ENCODE assay signal across 8 cellular contexts in genomic region chr5:94793113-94793815, GRCh38.
A peak's percentile ranks its signal among the peaks of the same experiment; 100 is the strongest.
DNase-seq lines count a peak whose midpoint lies in the region; ATAC-seq and TF ChIP-seq lines count a peak whose summit lies in the region.

No MANE protein-coding gene starts in this region.

- no peaks in the 10 kb centered on the region for H3K4me1 ChIP-seq in esophagus squamous epithelium

- TF ChIP-seq CTCF in fibroblast of villous mesenchyme (IDR thresholded peaks at IDR 0.05; ENCODE audit: insufficient read depth, low read depth, low read length) (no peak), esophagus squamous epithelium (IDR thresholded peaks at IDR 0.05) (no peak)

- DNase-seq in stimulated activated CD4-positive, alpha-beta T cell treated with anti-CD3 and anti-CD28 coated beads, Interleukin-12 subunit alpha, Interleukin-12 subunit beta, amount 100 ng/mL, for 48 hours (ENCODE audit: low read depth in 2 of 3, low spot score in 1 of 3) = peak in 2 of 3 donors; percentile 0 to 26
- DNase-seq in stimulated activated CD4-positive, alpha-beta T cell treated with anti-CD3 and anti-CD28 coated beads, Interleukin-2, amount 100 ng/mL, for 48 hours = no peak
- peak; percentile 84 for DNase-seq in SIG-M5 treated with dmso at 0.1 percent for 504 hours (lab: John Stamatoyannopoulos, UW; ENCODE audit: unreplicated experiment)
- peak; percentile 70 for DNase-seq in fibroblast of villous mesenchyme (ENCODE audit: low read depth)
- DNase-seq in esophagus squamous epithelium (lab: John Stamatoyannopoulos, UW) = no peak
- DNase-seq in NCI-H1105 (lab: John Stamatoyannopoulos, UW) = no peak
- DNase-seq in caudate nucleus (lab: John Stamatoyannopoulos, UW) = no peak

- H3K9me3 ChIP-seq in esophagus squamous epithelium = no peaks in the 10 kb centered on the region

- peak; percentile 99 for ATAC-seq in HG02885 (IDR thresholded peaks at IDR 0.05; ENCODE audit: poor library complexity, unreplicated experiment)

- no peak for TF ChIP-seq POLR2A in esophagus squamous epithelium (IDR thresholded peaks at IDR 0.05)

- H3K27ac ChIP-seq in esophagus squamous epithelium = no peak overlapping the region
- no peak overlapping the region for H3K27ac ChIP-seq in caudate nucleus (ENCODE audit: low read depth, low read length)

- no peaks in the 10 kb centered on the region for H3K36me3 ChIP-seq in esophagus squamous epithelium

- 49 to 60% methylated on average over 4 of the region's 4 CpGs for WGBS in esophagus squamous epithelium, 2 donors

- intact Hi-C loops in esophagus squamous epithelium (cut with DNase I) = no loop called here

- no peak overlapping the region for H3K4me3 ChIP-seq in fibroblast of villous mesenchyme (ENCODE audit: low read depth, low read length)
- no peak overlapping the region for H3K4me3 ChIP-seq in esophagus squamous epithelium

- no peaks in the 10 kb centered on the region for H3K27me3 ChIP-seq in esophagus squamous epithelium

Comparison
In these comparisons a context has a peak if more than half of its experiments do, and no peak if none do; other contexts are left out.
1. DNase-seq: peak in stimulated activated CD4-positive, alpha-beta T cell treated with anti-CD3 and anti-CD28 coated beads, Interleukin-12 subunit alpha, Interleukin-12 subunit beta, amount 100 ng/mL, for 48 hours (2 of 3), SIG-M5 treated with dmso at 0.1 percent for 504 hours (single experiment) and fibroblast of villous mesenchyme (single experiment); none in stimulated activated CD4-positive, alpha-beta T cell treated with anti-CD3 and anti-CD28 coated beads, Interleukin-2, amount 100 ng/mL, for 48 hours (0 of 2), esophagus squamous epithelium (single experiment), NCI-H1105 (single experiment) and caudate nucleus (0 of 61).